Comparison of ENCODE assay signal across 24 cellular contexts in the genomic region with DNA sequence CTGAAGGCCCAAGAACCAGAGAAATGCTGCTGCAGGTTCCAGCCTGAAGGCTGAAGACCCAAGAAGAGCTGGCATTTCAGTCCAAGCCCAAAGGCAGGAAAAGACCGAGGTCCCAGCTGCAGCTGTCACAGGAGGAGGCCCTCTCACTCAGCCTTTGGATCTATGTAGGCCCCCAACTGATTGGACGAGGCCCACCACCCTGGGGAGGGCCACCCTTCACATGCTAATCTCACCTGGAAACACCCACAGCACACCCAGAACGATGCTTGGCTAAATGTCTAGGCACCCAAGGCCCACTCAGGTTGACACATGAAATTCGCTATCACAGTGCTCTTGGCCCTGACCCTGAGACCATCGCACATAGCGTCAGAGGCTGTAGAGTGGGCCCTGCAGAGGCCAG. TPM values are rescaled to one million over a fixed set of nuclear protein-coding genes. Genes with fewer than 3 reads are reported as not detected.
DNase-seq lines count a peak whose midpoint lies in the region; ATAC-seq and TF ChIP-seq lines count a peak whose summit lies in the region.
"Had no signal": no experiment of that assay in that cellular context is flagged by ENCODE, and none has a peak within 500 bp of the region (broad histone marks: within the 10 kb centered on the region; RNA-seq: fewer than 3 reads in every experiment).

No MANE protein-coding gene starts in this region.

- H3K4me3 Mint-ChIP-seq in naive thymus-derived CD4-positive, alpha-beta T cell, result peak overlapping the region in 1 of 10 donors; percentile 5
- no peak overlapping the region for H3K4me3 Mint-ChIP-seq in CD8-positive, alpha-beta memory T cell
- H3K4me3 Mint-ChIP-seq: activated T-cell treated with anti-CD3 and anti-CD28 coated beads, Interleukin-2, amount 50 U/mL, for 72 hours had no signal

- DNase-seq in A673 (ENCODE audit: low spot score) (peak; percentile 29), RWPE1 (ENCODE audit: low spot score) (no peak), ecto neural progenitor cell (ENCODE audit: low spot score) (no peak)
- DNase-seq in naive thymus-derived CD4-positive, alpha-beta T cell, result no peak
- DNase-seq in CD8-positive, alpha-beta memory T cell, result no peak
- DNase-seq: activated naive CD4-positive, alpha-beta T cell treated with anti-CD3 and anti-CD28 coated beads, Interleukin-2, amount 50 U/mL, for 16 hours; activated T-cell treated with anti-CD3 and anti-CD28 coated beads, Interleukin-2, amount 50 U/mL, for 72 hours; anterior cingulate cortex; dermis blood vessel endothelial cell; H7; kidney; NCI-H1105; NCI-H2029 treated with DMSO at 0.1 percent for 48 hours; NCI-H446; OCI-M1; stimulated activated CD8-positive, alpha-beta memory T cell treated with anti-CD3 and anti-CD28 coated beads, Interleukin-4, amount 100 ng/mL, for 48 hours; upper lobe of right lung had no signal

- H3K4me2 ChIP-seq in BLaER1, result 0 out of 2 replicates have a peak overlapping the region, but pooled peaks have one; percentile 71

- intact Hi-C loops in A673 (cut with micrococcal nuclease; ENCODE audit: unreplicated experiment), result no loop called here
- intact Hi-C loops in naive thymus-derived CD4-positive, alpha-beta T cell (cut with micrococcal nuclease), result no loop called here

- no peak overlapping the region for H3K9ac ChIP-seq in BLaER1

- H4K20me1 ChIP-seq in BLaER1, result peaks cover 95% of the 10 kb centered on the region

- peaks cover 11 to 65% (median 30%) of the 10 kb centered on the region in 7 donors for H3K4me1 Mint-ChIP-seq in naive thymus-derived CD4-positive, alpha-beta T cell
- H3K4me1 Mint-ChIP-seq in CD8-positive, alpha-beta memory T cell, result peaks cover 20 to 41% (median 33%) of the 10 kb centered on the region in 3 donors

- POLR2A ChIA-PET in A673 (lab: Charles Lee; ENCODE audit: low non-redundant PET) (interaction anchor here (0.6 kb wide), 1 partner anchor 145 kb away, joined by 5 read pairs; no protein-coding TSS in a partner anchor), RWPE1 (lab: Yijun Ruan, JAX; ENCODE audit: low non-redundant PET) (no interaction called here)
- POLR2A ChIA-PET in naive thymus-derived CD4-positive, alpha-beta T cell (lab: Charles Lee), result interaction anchor here (4.8 kb wide), 1 partner anchor 146 kb away, joined by 34 read pairs; the partner anchor contains the start of gene MRGBP
- POLR2A ChIA-PET in CD8-positive, alpha-beta memory T cell (lab: Charles Lee), result interaction anchor here (0.6 kb wide), 1 partner anchor 525 kb away, joined by 3 read pairs; no protein-coding TSS in a partner anchor

- peaks cover 64% of the 10 kb centered on the region for H3K4me1 ChIP-seq in A673 (ENCODE audit: insufficient read depth, low read length, poor library complexity, severe bottlenecking)
- H3K4me1 ChIP-seq in BLaER1, result peaks cover 94% of the 10 kb centered on the region
- peaks cover 17 to 20% of the 10 kb centered on the region in 2 donors for H3K4me1 ChIP-seq in naive thymus-derived CD4-positive, alpha-beta T cell (ENCODE audit: control insufficient read depth in 2 of 2, insufficient read depth in 2 of 2, low read length in 2 of 2)
- peaks cover 29% of the 10 kb centered on the region for H3K4me1 ChIP-seq in CD8-positive, alpha-beta memory T cell (ENCODE audit: insufficient read depth, low read length)

- peak overlapping the region in 6 of 9 donors; percentile 23 to 97 (median 57) for H3K27ac Mint-ChIP-seq in naive thymus-derived CD4-positive, alpha-beta T cell
- H3K27ac Mint-ChIP-seq in CD8-positive, alpha-beta memory T cell, result peak overlapping the region in 4 of 8 donors; percentile 66 to 81 (median 70)
- H3K27ac Mint-ChIP-seq: activated T-cell treated with anti-CD3 and anti-CD28 coated beads, Interleukin-2, amount 50 U/mL, for 72 hours; progenitor cell of endocrine pancreas had no signal

- H3K9me3 Mint-ChIP-seq in naive thymus-derived CD4-positive, alpha-beta T cell, result no peaks in the 10 kb centered on the region
- H3K9me3 Mint-ChIP-seq in CD8-positive, alpha-beta memory T cell, result peaks cover 0 to 2% (median 0%) of the 10 kb centered on the region in 5 donors
- H3K9me3 Mint-ChIP-seq: activated T-cell treated with anti-CD3 and anti-CD28 coated beads, Interleukin-2, amount 50 U/mL, for 72 hours had no signal

- H3K36me3 ChIP-seq in A673 (ENCODE audit: insufficient read depth, low read length, poor library complexity, severe bottlenecking), result peaks cover 9% of the 10 kb centered on the region
- H3K36me3 ChIP-seq in BLaER1, result peaks cover 58% of the 10 kb centered on the region
- no peaks in the 10 kb centered on the region for H3K36me3 ChIP-seq in naive thymus-derived CD4-positive, alpha-beta T cell (ENCODE audit: control insufficient read depth in 2 of 3, insufficient read depth in 3 of 3, low read length in 3 of 3)
- H3K36me3 ChIP-seq in CD8-positive, alpha-beta memory T cell (ENCODE audit: insufficient read depth, low read length), result no peaks in the 10 kb centered on the region
- H3K36me3 ChIP-seq: upper lobe of right lung had no signal

- CTCF ChIA-PET in A673 (lab: Charles Lee), result no interaction called here
- CTCF ChIA-PET in RWPE1 (lab: Yijun Ruan, JAX), result interaction anchor here (0.6 to 1.1 kb wide), 4 partner anchors 32 to 235 kb away, joined by 3 to 4 read pairs (median 3); no protein-coding TSS in a partner anchor
- CTCF ChIA-PET in naive thymus-derived CD4-positive, alpha-beta T cell (lab: Charles Lee), result interaction anchor here (0.6 kb wide), 1 partner anchor 323 kb away, joined by 3 read pairs; no protein-coding TSS in a partner anchor
- CTCF ChIA-PET in CD8-positive, alpha-beta memory T cell (lab: Charles Lee), result no interaction called here

- H3K27ac ChIP-seq in A673 (ENCODE audit: low read depth, low read length, poor library complexity, severe bottlenecking) (peak overlapping the region; percentile 58), BLaER1 (no peak overlapping the region), RWPE1 (peak overlapping the region; percentile 98)
- no peak overlapping the region for H3K27ac ChIP-seq in naive thymus-derived CD4-positive, alpha-beta T cell (ENCODE audit: low read depth, low read length)
- H3K27ac ChIP-seq in CD8-positive, alpha-beta memory T cell (ENCODE audit: low read depth, low read length), result no peak overlapping the region
- H3K27ac ChIP-seq: upper lobe of right lung had no signal

- no peak for ATAC-seq in naive thymus-derived CD4-positive, alpha-beta T cell
- ATAC-seq in HG02763 (IDR thresholded peaks at IDR 0.05; ENCODE audit: unreplicated experiment) (no peak), GM21526 (IDR thresholded peaks at IDR 0.05; ENCODE audit: low FRiP score, unreplicated experiment) (no peak)
- ATAC-seq: activated T-cell treated with anti-CD3 and anti-CD28 coated beads, Interleukin-2, amount 50 U/mL, for 72 hours; Right ventricle myocardium inferior; upper lobe of right lung had no signal

- H3K9me3 ChIP-seq in A673 (ENCODE audit: low read depth, low read length, poor library complexity, severe bottlenecking) (no peaks in the 10 kb centered on the region), BLaER1 (no peaks in the 10 kb centered on the region)
- H3K9me3 ChIP-seq in naive thymus-derived CD4-positive, alpha-beta T cell (ENCODE audit: control insufficient read depth in 2 of 3, low read length in 3 of 3), result no peaks in the 10 kb centered on the region
- no peaks in the 10 kb centered on the region for H3K9me3 ChIP-seq in CD8-positive, alpha-beta memory T cell (ENCODE audit: low read length)
- H3K9me3 ChIP-seq: upper lobe of right lung had no signal

- BruUV-seq in A673 (replicated peaks; lab: Mats Ljungman, UMichigan), result no TSS peak

- H3K36me3 Mint-ChIP-seq in naive thymus-derived CD4-positive, alpha-beta T cell, result peaks cover 0 to 3% (median 0%) of the 10 kb centered on the region in 5 donors
- no peaks in the 10 kb centered on the region for H3K36me3 Mint-ChIP-seq in CD8-positive, alpha-beta memory T cell

- H3K4me3 ChIP-seq in A673 (ENCODE audit: low read depth, low read length, poor library complexity, severe bottlenecking) (no peak overlapping the region), BLaER1 (no peak overlapping the region)
- H3K4me3 ChIP-seq in naive thymus-derived CD4-positive, alpha-beta T cell (ENCODE audit: low read length), result no peak overlapping the region
- no peak overlapping the region for H3K4me3 ChIP-seq in CD8-positive, alpha-beta memory T cell (ENCODE audit: low read length)
- H3K4me3 ChIP-seq: lung, upper lobe of right lung had no signal

- H3K27me3 Mint-ChIP-seq in naive thymus-derived CD4-positive, alpha-beta T cell, result no peaks in the 10 kb centered on the region
- peaks cover 0 to 2% of the 10 kb centered on the region in 2 donors for H3K27me3 Mint-ChIP-seq in CD8-positive, alpha-beta memory T cell

- TF ChIP-seq CTCF in A673 (conservative IDR thresholded peaks at IDR 0.05; ENCODE audit: low read depth, low read length) (no peak), RWPE1 (conservative IDR thresholded peaks at IDR 0.05; ENCODE audit: low read depth) (no peak)

- H3K27me3 ChIP-seq in A673 (replicated peaks; ENCODE audit: insufficient read depth, low read depth, low read length, poor library complexity) (no peaks in the 10 kb centered on the region), BLaER1 (no peaks in the 10 kb centered on the region)
- no peaks in the 10 kb centered on the region for H3K27me3 ChIP-seq in naive thymus-derived CD4-positive, alpha-beta T cell (ENCODE audit: control insufficient read depth in 2 of 2, insufficient read depth in 2 of 2, low read length in 2 of 2)
- H3K27me3 ChIP-seq in CD8-positive, alpha-beta memory T cell (ENCODE audit: insufficient read depth, low read length, poor library complexity, severe bottlenecking), result no peaks in the 10 kb centered on the region

RNA-seq across cellular contexts. Expression of gene SLCO4A1, which starts 6.8 kb away (rescaled TPM):
- 44.5 and 48.8 TPM in 2 replicates for total RNA-seq in A673 (2021)
- 10 to 100 TPM in 1 of 5 experiments, 1 to 10 TPM in 2, under 1 TPM in 2; 0.81 to 45.5 (median 1.4) TPM for total RNA-seq in naive thymus-derived CD4-positive, alpha-beta T cell
- under 1 TPM; 0.36 to 0.39 TPM for polyA plus RNA-seq in naive thymus-derived CD4-positive, alpha-beta T cell
- 10 to 100 TPM; 42.0 to 44.9 TPM for total RNA-seq in CD8-positive, alpha-beta memory T cell
- 0.47 TPM for polyA plus RNA-seq in CD8-positive, alpha-beta memory T cell

RNA-seq across cellular contexts. Expression of gene NTSR1, which starts 59.5 kb away (rescaled TPM):
- total RNA-seq in A673 (2021), result 8.7 and 15.9 TPM in 2 replicates
- under 1 TPM in 4 of 5 experiments, not detected in 1; 0.11 to 0.78 (median 0.14) TPM for total RNA-seq in naive thymus-derived CD4-positive, alpha-beta T cell
- not detected for polyA plus RNA-seq in naive thymus-derived CD4-positive, alpha-beta T cell
- total RNA-seq in CD8-positive, alpha-beta memory T cell, result not detected
- polyA plus RNA-seq in CD8-positive, alpha-beta memory T cell, result not detected
- total RNA-seq: activated CD8-positive, alpha-beta memory T cell treated with anti-CD3 and anti-CD28 coated beads for 36 hours; activated T-cell treated with anti-CD3 and anti-CD28 coated beads, Interleukin-2, amount 50 U/mL, for 72 hours; dermis blood vessel endothelial cell; progenitor cell of endocrine pancreas; Right ventricle myocardium inferior had no signal

Comparison
In these comparisons a context has a peak if more than half of its experiments do, and no peak if none do; other contexts are left out.
1. H3K27ac ChIP-seq: peak in A673 (single experiment) and RWPE1 (single experiment); none in BLaER1 (single experiment), naive thymus-derived CD4-positive, alpha-beta T cell (single experiment) and CD8-positive, alpha-beta memory T cell (single experiment).
2. CTCF ChIA-PET loops: an anchor here in RWPE1 (0.6 to 1.1 kb wide) and naive thymus-derived CD4-positive, alpha-beta T cell (0.6 kb wide); none called in A673 and CD8-positive, alpha-beta memory T cell.